Comparison of ENCODE assay signal across 8 cellular contexts in genomic region chr6:109690373-109690739, GRCh38. TPM values are rescaled to one million over a fixed set of nuclear protein-coding genes. Genes with fewer than 3 reads are reported as not detected.
DNase-seq lines count a peak whose midpoint lies in the region; ATAC-seq and TF ChIP-seq lines count a peak whose summit lies in the region.

No MANE protein-coding gene starts in this region.

- no CpG with 5 or more reads among the region's 24 CpGs for WGBS in neuronal stem cell (ENCODE audit: extremely low coverage in 2 of 2, insufficient read length in 2 of 2, insufficient replicate concordance in 1 of 2), 2 donors

- no peak overlapping the region for H2BK5ac ChIP-seq in neuronal stem cell (ENCODE audit: low read length)

- H3K4me2 ChIP-seq in OCI-LY3 (ENCODE audit: low read length) (peak overlapping the region; percentile 93), neuronal stem cell (ENCODE audit: insufficient read depth, low read length, poor library complexity, severe bottlenecking) (peak overlapping the region; percentile 70)

- peaks cover 4% of the 10 kb centered on the region; the same call in 1 of the 2 replicates for H4K20me1 ChIP-seq in OCI-LY3 (ENCODE audit: insufficient read depth, low read length)

- peaks cover 4% of the 10 kb centered on the region; the same call in 1 of the 2 replicates for H3K27me3 ChIP-seq in OCI-LY3 (ENCODE audit: low read depth, low read length)
- peaks cover 0 to 10% (median 3%) of the 10 kb centered on the region in 3 experiments for H3K27me3 ChIP-seq in neuronal stem cell (ENCODE audit: control insufficient read depth in 3 of 3, insufficient read depth in 3 of 3, low read depth in 1 of 3, low read length in 3 of 3)
- no peaks in the 10 kb centered on the region for H3K27me3 ChIP-seq in tibial artery

- H3K9me3 Mint-ChIP-seq in activated T-helper 2 cell treated with anti-CD3 and anti-CD28 coated beads, Interferon-gamma antibody, Interleukin-2, Interleukin-4, amounts not matched to agents 10 μg/mL and 5 μg/mL and 100 μg/mL, durations not matched to agents 14 hours and 24 hours and 36 hours: no peaks in the 10 kb centered on the region

- H3K27ac Mint-ChIP-seq in activated T-helper 2 cell treated with anti-CD3 and anti-CD28 coated beads, Interferon-gamma antibody, Interleukin-2, Interleukin-4, amounts not matched to agents 10 μg/mL and 5 μg/mL and 100 μg/mL, durations not matched to agents 14 hours and 24 hours and 36 hours: peak overlapping the region; percentile 86

- H3K4me1 ChIP-seq in OCI-LY3 (ENCODE audit: low read length) (peaks cover 32% of the 10 kb centered on the region), neuronal stem cell (ENCODE audit: control insufficient read depth in 2 of 2, insufficient read depth in 1 of 2, low read depth in 1 of 2, low read length in 2 of 2) (peaks cover 2 to 4% of the 10 kb centered on the region in 2 donors), tibial artery (peaks cover 0 to 30% (median 19%) of the 10 kb centered on the region in 4 donors)

- TF ChIP-seq CTCF in OCI-LY3 (IDR thresholded peaks at IDR 0.05; ENCODE audit: low read depth, low read length) (no peak), fibroblast of villous mesenchyme (IDR thresholded peaks at IDR 0.05; ENCODE audit: insufficient read depth, low read depth, low read length) (no peak), tibial artery (IDR thresholded peaks at IDR 0.05) (no peak)

- H3K27ac ChIP-seq in OCI-LY3 (ENCODE audit: low read length) (peak overlapping the region; percentile 39), neuronal stem cell (replicated peaks; ENCODE audit: low read length) (peak overlapping the region; percentile 72), tibial artery (peak overlapping the region; percentile 88 to 93)

- H3K9me3 ChIP-seq in OCI-LY3 (ENCODE audit: insufficient read depth, low read length): no peaks in the 10 kb centered on the region
- no peaks in the 10 kb centered on the region for H3K9me3 ChIP-seq in neuronal stem cell (replicated peaks in 1 of 2; ENCODE audit: control insufficient read depth in 2 of 2, insufficient read depth in 1 of 2, low read depth in 1 of 2, low read length in 2 of 2)
- H3K9me3 ChIP-seq in tibial artery: no peaks in the 10 kb centered on the region

- H3K4me3 Mint-ChIP-seq in activated T-helper 2 cell treated with anti-CD3 and anti-CD28 coated beads, Interferon-gamma antibody, Interleukin-2, Interleukin-4, amounts not matched to agents 10 μg/mL and 5 μg/mL and 100 μg/mL, durations not matched to agents 14 hours and 24 hours and 36 hours (ENCODE audit: low read depth): peak overlapping the region; percentile 96

- H3K4me3 ChIP-seq in OCI-LY3 (ENCODE audit: low read length) (peak overlapping the region; percentile 98), fibroblast of villous mesenchyme (ENCODE audit: low read depth, low read length) (peak overlapping the region; percentile 87), neuronal stem cell (ENCODE audit: low read length in 2 of 2) (peak overlapping the region; percentile 86 to 92), tibial artery (peak overlapping the region; percentile 72 to 82)

- no peak overlapping the region for H4K8ac ChIP-seq in neuronal stem cell (ENCODE audit: low read depth, low read length)

- H3K9ac ChIP-seq in OCI-LY3 (ENCODE audit: low read length): peak overlapping the region; percentile 79
- H3K9ac ChIP-seq in neuronal stem cell (ENCODE audit: low read depth, low read length, poor library complexity): no peak overlapping the region

- H3K36me3 Mint-ChIP-seq in activated T-helper 2 cell treated with anti-CD3 and anti-CD28 coated beads, Interferon-gamma antibody, Interleukin-2, Interleukin-4, amounts not matched to agents 10 μg/mL and 5 μg/mL and 100 μg/mL, durations not matched to agents 14 hours and 24 hours and 36 hours (ENCODE audit: low read depth): no peaks in the 10 kb centered on the region

- no peak overlapping the region for H2BK12ac ChIP-seq in neuronal stem cell (ENCODE audit: low read length)

- H2AK5ac ChIP-seq in neuronal stem cell (ENCODE audit: low read depth, low read length): no peak overlapping the region

- DNase-seq in AG08395 (ENCODE audit: low spot score) (peak; percentile 4), fibroblast of villous mesenchyme (ENCODE audit: low read depth) (no peak), neuronal stem cell (ENCODE audit: low spot score) (peak; percentile 43), tibial artery (peak; percentile 42 to 74)
- DNase-seq in activated T-helper 2 cell treated with anti-CD3 and anti-CD28 coated beads, Interferon-gamma antibody, Interleukin-2, Interleukin-4, amounts not matched to agents 10 μg/mL and 5 μg/mL and 100 μg/mL, durations not matched to agents 14 hours and 24 hours and 36 hours (ENCODE audit: low spot score): peak; percentile 55

- peaks cover 26% of the 10 kb centered on the region for H3K4me1 Mint-ChIP-seq in activated T-helper 2 cell treated with anti-CD3 and anti-CD28 coated beads, Interferon-gamma antibody, Interleukin-2, Interleukin-4, amounts not matched to agents 10 μg/mL and 5 μg/mL and 100 μg/mL, durations not matched to agents 14 hours and 24 hours and 36 hours (ENCODE audit: low read depth)

- H4K91ac ChIP-seq in neuronal stem cell (ENCODE audit: low read depth, low read length, poor library complexity): no peak overlapping the region

- H3K23ac ChIP-seq in neuronal stem cell (ENCODE audit: low read depth, low read length, poor library complexity): no peak overlapping the region

- peak; percentile 31 for ATAC-seq in GM19025 (IDR thresholded peaks at IDR 0.05; ENCODE audit: low read depth, unreplicated experiment)
- ATAC-seq in HG03342 (IDR thresholded peaks at IDR 0.05; ENCODE audit: unreplicated experiment): peak; percentile 53

- H3K36me3 ChIP-seq in OCI-LY3 (replicated peaks; ENCODE audit: low read depth, low read length): no peaks in the 10 kb centered on the region
- H3K36me3 ChIP-seq in neuronal stem cell (replicated peaks in 1 of 2; ENCODE audit: control insufficient read depth in 2 of 2, insufficient read depth in 2 of 2, low read length in 2 of 2): no peaks in the 10 kb centered on the region
- H3K36me3 ChIP-seq in tibial artery: no peaks in the 10 kb centered on the region

- H2BK120ac ChIP-seq in neuronal stem cell (ENCODE audit: low read depth, low read length): no peak overlapping the region

- peaks cover 36% of the 10 kb centered on the region for H3K79me2 ChIP-seq in OCI-LY3 (ENCODE audit: low read length)

- H2AFZ ChIP-seq in OCI-LY3 (ENCODE audit: low read depth, low read length) (peak overlapping the region; percentile 92), neuronal stem cell (ENCODE audit: low read length) (peak overlapping the region; percentile 96)

- no peak overlapping the region for H3K4ac ChIP-seq in neuronal stem cell (ENCODE audit: low read length)

- peaks cover 10% of the 10 kb centered on the region for H3K27me3 Mint-ChIP-seq in activated T-helper 2 cell treated with anti-CD3 and anti-CD28 coated beads, Interferon-gamma antibody, Interleukin-2, Interleukin-4, amounts not matched to agents 10 μg/mL and 5 μg/mL and 100 μg/mL, durations not matched to agents 14 hours and 24 hours and 36 hours (ENCODE audit: low read depth)

- no peaks in the 10 kb centered on the region for H3K79me1 ChIP-seq in neuronal stem cell (ENCODE audit: low read depth, low read length)

- H3K18ac ChIP-seq in neuronal stem cell (ENCODE audit: low read length): no peak overlapping the region

- no peak overlapping the region for H3K14ac ChIP-seq in neuronal stem cell (ENCODE audit: low read length)

- intact Hi-C loops in activated T-helper 2 cell treated with anti-CD3 and anti-CD28 coated beads, Interferon-gamma antibody, Interleukin-2, Interleukin-4, amounts not matched to agents 10 μg/mL and 5 μg/mL and 100 μg/mL, durations not matched to agents 14 hours and 24 hours and 36 hours (cut with micrococcal nuclease): loop anchor here (2.0 to 5.0 kb wide), 7 partner anchors 93 to 1132 kb away; partner anchors contain the start of genes CDC40, MICAL1 and ZBTB24
- intact Hi-C loops in tibial artery (cut with DNase I; ENCODE audit: low total_unique reads): loop anchor here (10.0 kb wide), 2 partner anchors 1124 to 1184 kb away; partner anchors contain the start of genes AMD1 and CDK19

- no peak overlapping the region for H2BK15ac ChIP-seq in neuronal stem cell (ENCODE audit: low read length)

RNA-seq across cellular contexts. Expression of gene AK9, which starts 0.6 kb away (rescaled TPM):
- 3.1 and 3.8 TPM in 2 replicates for total RNA-seq in activated T-helper 2 cell treated with anti-CD3 and anti-CD28 coated beads, Interferon-gamma antibody, Interleukin-2, Interleukin-4, amounts not matched to agents 10 μg/mL and 5 μg/mL and 100 μg/mL, durations not matched to agents 14 hours and 24 hours and 36 hours
- total RNA-seq in fibroblast of villous mesenchyme: 3.5 TPM in 2 replicates
- 5.2 TPM for polyA plus RNA-seq in neuronal stem cell (2013, experiment 1 of 2)
- 5.9 TPM for polyA plus RNA-seq in neuronal stem cell (2013, experiment 2 of 2)

RNA-seq across cellular contexts. Expression of gene FIG4, which starts 0.7 kb away (rescaled TPM):
- total RNA-seq in activated T-helper 2 cell treated with anti-CD3 and anti-CD28 coated beads, Interferon-gamma antibody, Interleukin-2, Interleukin-4, amounts not matched to agents 10 μg/mL and 5 μg/mL and 100 μg/mL, durations not matched to agents 14 hours and 24 hours and 36 hours: 8.8 and 9.5 TPM in 2 replicates
- total RNA-seq in fibroblast of villous mesenchyme: 17.7 and 23.3 TPM in 2 replicates
- polyA plus RNA-seq in neuronal stem cell (2013, experiment 1 of 2): 12.3 TPM
- polyA plus RNA-seq in neuronal stem cell (2013, experiment 2 of 2): 11.5 TPM

Comparison
In these comparisons a context has a peak if more than half of its experiments do, and no peak if none do; other contexts are left out.
1. H3K27ac ChIP-seq: peak in every context shown above with its lines; median percentile 90 in tibial artery; 72 in neuronal stem cell; 39 in OCI-LY3.